19 cellular contexts compared by ENCODE assay signal in the genomic region with DNA sequence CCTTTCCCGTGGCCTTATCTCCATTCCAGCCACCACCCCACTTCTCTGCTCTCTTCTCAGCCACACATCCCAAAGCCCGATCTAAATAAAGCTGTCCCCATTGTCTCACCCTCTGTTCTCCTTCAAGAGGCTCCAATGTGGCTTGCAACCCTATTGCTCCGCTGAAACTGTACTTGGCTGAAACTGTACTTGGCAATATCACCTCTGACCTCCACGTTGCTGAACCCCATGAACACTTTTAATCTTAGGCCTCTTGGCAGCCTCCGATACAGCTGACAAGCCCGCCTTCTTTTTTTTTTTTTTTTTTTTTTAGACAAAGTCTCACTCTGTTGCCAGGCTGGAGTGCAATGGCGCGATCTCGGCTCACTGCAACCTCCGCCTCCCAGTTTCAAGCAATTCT. TPM values are rescaled to one million over a fixed set of nuclear protein-coding genes. Genes with fewer than 3 reads are reported as not detected.
DNase-seq lines count a peak whose midpoint lies in the region; ATAC-seq lines count a peak whose summit lies in the region.
"Had no signal": no experiment of that assay in that cellular context is flagged by ENCODE, and none has a peak within 500 bp of the region (broad histone marks: within the 10 kb centered on the region; RNA-seq: fewer than 3 reads in every experiment).

No MANE protein-coding gene starts in this region.

- H3K4me3 ChIP-seq in trophoblast cell (ENCODE audit: low read depth, low read length), result no peak overlapping the region
- H3K4me3 ChIP-seq: GM12878 had no signal

- H3K27me3 Mint-ChIP-seq in activated naive CD4-positive, alpha-beta T cell treated with anti-CD3 and anti-CD28 coated beads, Interleukin-2, amount 10 ng/mL, durations not matched to agents 7 days and 5 days, result no peaks in the 10 kb centered on the region
- no peaks in the 10 kb centered on the region for H3K27me3 Mint-ChIP-seq in activated T-helper 17 cell treated with anti-CD3 and anti-CD28 coated beads, Interleukin-2, amount 50 U/mL, for 72 hours
- no peaks in the 10 kb centered on the region for H3K27me3 Mint-ChIP-seq in activated naive CD8-positive, alpha-beta T cell treated with anti-CD3 and anti-CD28 coated beads, Interleukin-2, amount 50 U/mL, for 24 hours

- ATAC-seq in activated naive CD4-positive, alpha-beta T cell treated with anti-CD3 and anti-CD28 coated beads, Interleukin-2, amount 50 U/mL, for 72 hours, result no peak
- no peak for ATAC-seq in activated T-helper 17 cell treated with anti-CD3 and anti-CD28 coated beads, Interleukin-2, amount 50 U/mL, for 72 hours (replicated peaks)
- ATAC-seq in left lobe of liver, result peak; percentile 45
- no peak for ATAC-seq in activated naive CD8-positive, alpha-beta T cell treated with anti-CD3 and anti-CD28 coated beads, Interleukin-2, amount 50 U/mL, for 24 hours
- no peak for ATAC-seq in HG03460 (IDR thresholded peaks at IDR 0.05; ENCODE audit: unreplicated experiment)
- ATAC-seq: GM12878 had no signal

- peaks cover 5% of the 10 kb centered on the region for H3K79me1 ChIP-seq in trophoblast cell (ENCODE audit: low read length)

- peak overlapping the region; percentile 15 for H4K91ac ChIP-seq in trophoblast cell (ENCODE audit: low read depth, low read length)

- peak overlapping the region; percentile 11 for H3K4me2 ChIP-seq in trophoblast cell (ENCODE audit: low read length)

- peak overlapping the region; percentile 64 for H3K27ac ChIP-seq in trophoblast cell (ENCODE audit: low read depth, low read length)

- H3K79me2 ChIP-seq in trophoblast cell (ENCODE audit: control insufficient read depth, insufficient read depth, low read length, poor library complexity), result no peaks in the 10 kb centered on the region

- no peak overlapping the region for H2AK5ac ChIP-seq in trophoblast cell (ENCODE audit: low read length)

- peak overlapping the region; percentile 59 to 85 for H3K27ac Mint-ChIP-seq in activated naive CD4-positive, alpha-beta T cell treated with anti-CD3 and anti-CD28 coated beads, Interleukin-2, amount 50 U/mL, for 72 hours
- no peak overlapping the region for H3K27ac Mint-ChIP-seq in activated naive CD4-positive, alpha-beta T cell treated with anti-CD3 and anti-CD28 coated beads, Interleukin-2, amount 10 ng/mL, durations not matched to agents 7 days and 5 days
- peak overlapping the region; percentile 22 for H3K27ac Mint-ChIP-seq in activated T-helper 17 cell treated with anti-CD3 and anti-CD28 coated beads, Interleukin-2, amount 50 U/mL, for 72 hours
- no peak overlapping the region for H3K27ac Mint-ChIP-seq in activated naive CD8-positive, alpha-beta T cell treated with anti-CD3 and anti-CD28 coated beads, Interleukin-2, amount 50 U/mL, for 24 hours

- peaks cover 17 to 22% of the 10 kb centered on the region in 2 experiments for H3K4me1 ChIP-seq in trophoblast cell (ENCODE audit: control insufficient read depth in 1 of 2, insufficient read depth in 2 of 2, low read length in 2 of 2)

- no peaks in the 10 kb centered on the region for H3K9me3 Mint-ChIP-seq in activated naive CD4-positive, alpha-beta T cell treated with anti-CD3 and anti-CD28 coated beads, Interleukin-2, amount 50 U/mL, for 72 hours
- no peaks in the 10 kb centered on the region for H3K9me3 Mint-ChIP-seq in activated naive CD4-positive, alpha-beta T cell treated with anti-CD3 and anti-CD28 coated beads, Interleukin-2, amount 10 ng/mL, durations not matched to agents 7 days and 5 days
- no peaks in the 10 kb centered on the region for H3K9me3 Mint-ChIP-seq in activated T-helper 17 cell treated with anti-CD3 and anti-CD28 coated beads, Interleukin-2, amount 50 U/mL, for 72 hours
- no peaks in the 10 kb centered on the region for H3K9me3 Mint-ChIP-seq in activated naive CD8-positive, alpha-beta T cell treated with anti-CD3 and anti-CD28 coated beads, Interleukin-2, amount 50 U/mL, for 24 hours

- no CpG with 5 or more reads among the region's 10 CpGs for WGBS in trophoblast cell (ENCODE audit: extremely low coverage, insufficient coverage, insufficient read length)

- H4K8ac ChIP-seq in trophoblast cell (ENCODE audit: low read depth, low read length), result no peak overlapping the region

- H3K23ac ChIP-seq in trophoblast cell (ENCODE audit: low read length), result no peak overlapping the region

- CTCF ChIA-PET in activated naive CD4-positive, alpha-beta T cell treated with anti-CD3 and anti-CD28 coated beads, Interleukin-2, amount 10 ng/mL, durations not matched to agents 7 days and 5 days (lab: Charles Lee), result no interaction called here

- no peak overlapping the region for H2BK120ac ChIP-seq in trophoblast cell (ENCODE audit: insufficient read depth, low read length, poor library complexity)

- H3K14ac ChIP-seq in trophoblast cell (ENCODE audit: low read length), result no peak overlapping the region

- no peak overlapping the region for H2AFZ ChIP-seq in trophoblast cell (ENCODE audit: insufficient read depth, low read length, poor library complexity)

- no peak overlapping the region for H3K4me3 Mint-ChIP-seq in activated naive CD4-positive, alpha-beta T cell treated with anti-CD3 and anti-CD28 coated beads, Interleukin-2, amount 10 ng/mL, durations not matched to agents 7 days and 5 days
- no peak overlapping the region for H3K4me3 Mint-ChIP-seq in activated T-helper 17 cell treated with anti-CD3 and anti-CD28 coated beads, Interleukin-2, amount 50 U/mL, for 72 hours
- no peak overlapping the region for H3K4me3 Mint-ChIP-seq in activated naive CD8-positive, alpha-beta T cell treated with anti-CD3 and anti-CD28 coated beads, Interleukin-2, amount 50 U/mL, for 24 hours

- no peak overlapping the region for H2BK12ac ChIP-seq in trophoblast cell (ENCODE audit: low read length)

- H3K9me3 ChIP-seq in trophoblast cell (ENCODE audit: insufficient read depth, low read depth, low read length), result no peaks in the 10 kb centered on the region

- H4K12ac ChIP-seq in trophoblast cell (ENCODE audit: low read depth, low read length), result no peak overlapping the region

- peaks cover 12 to 22% of the 10 kb centered on the region in 2 donors for H3K36me3 Mint-ChIP-seq in activated naive CD4-positive, alpha-beta T cell treated with anti-CD3 and anti-CD28 coated beads, Interleukin-2, amount 50 U/mL, for 72 hours
- peaks cover 32% of the 10 kb centered on the region for H3K36me3 Mint-ChIP-seq in activated naive CD4-positive, alpha-beta T cell treated with anti-CD3 and anti-CD28 coated beads, Interleukin-2, amount 10 ng/mL, durations not matched to agents 7 days and 5 days
- peaks cover 95% of the 10 kb centered on the region for H3K36me3 Mint-ChIP-seq in activated T-helper 17 cell treated with anti-CD3 and anti-CD28 coated beads, Interleukin-2, amount 50 U/mL, for 72 hours (ENCODE audit: low read depth)
- peaks cover 71% of the 10 kb centered on the region for H3K36me3 Mint-ChIP-seq in activated naive CD8-positive, alpha-beta T cell treated with anti-CD3 and anti-CD28 coated beads, Interleukin-2, amount 50 U/mL, for 24 hours (ENCODE audit: low read depth)

- H3K36me3 ChIP-seq in trophoblast cell (ENCODE audit: control insufficient read depth in 1 of 2, insufficient read depth in 2 of 2, low read length in 2 of 2), result peaks cover 10 to 19% of the 10 kb centered on the region in 2 experiments

- H3K27me3 ChIP-seq in trophoblast cell (ENCODE audit: insufficient read depth, low read length), result no peaks in the 10 kb centered on the region

- no peak overlapping the region for H3K4ac ChIP-seq in trophoblast cell (ENCODE audit: low read depth, low read length)

- H3K18ac ChIP-seq in trophoblast cell (ENCODE audit: low read length), result no peak overlapping the region

- no peak overlapping the region for H2BK5ac ChIP-seq in trophoblast cell (ENCODE audit: low read depth, low read length, poor library complexity)

- no peak overlapping the region for H3K9ac ChIP-seq in trophoblast cell (ENCODE audit: low read length)

- H3K4me1 Mint-ChIP-seq in activated naive CD4-positive, alpha-beta T cell treated with anti-CD3 and anti-CD28 coated beads, Interleukin-2, amount 10 ng/mL, durations not matched to agents 7 days and 5 days, result no peaks in the 10 kb centered on the region
- H3K4me1 Mint-ChIP-seq in activated T-helper 17 cell treated with anti-CD3 and anti-CD28 coated beads, Interleukin-2, amount 50 U/mL, for 72 hours, result peaks cover 3% of the 10 kb centered on the region
- H3K4me1 Mint-ChIP-seq in activated naive CD8-positive, alpha-beta T cell treated with anti-CD3 and anti-CD28 coated beads, Interleukin-2, amount 50 U/mL, for 24 hours, result no peaks in the 10 kb centered on the region

- DNase-seq in activated naive CD4-positive, alpha-beta T cell treated with anti-CD3 and anti-CD28 coated beads, Interleukin-2, amount 50 U/mL, for 72 hours (ENCODE audit: low spot score in 2 of 2), result no peak
- no peak for DNase-seq in activated naive CD4-positive, alpha-beta T cell treated with anti-CD3 and anti-CD28 coated beads, Interleukin-2, amount 10 ng/mL, durations not matched to agents 7 days and 5 days
- DNase-seq in left lobe of liver (ENCODE audit: low spot score), result no peak
- DNase-seq in trophoblast cell, result no peak
- DNase-seq in activated naive CD8-positive, alpha-beta T cell treated with anti-CD3 and anti-CD28 coated beads, Interleukin-2, amount 50 U/mL, for 24 hours, result no peak
- DNase-seq: AML-193; Calu3; DMS79; KG1; NCI-H1092 treated with DMSO at 0.1 percent for 48 hours; NCI-H1694; NCI-H345; NCI-H69; NK-92 treated with Interleukin-12 subunit alpha and Interleukin-12 subunit beta, amount 100 ng/mL, for 24 hours; OCI-M1; RPMI8226 had no signal

RNA-seq across cellular contexts. Expression of gene DCTD, which starts 12.1 kb away (rescaled TPM):
- total RNA-seq in activated naive CD4-positive, alpha-beta T cell treated with anti-CD3 and anti-CD28 coated beads, Interleukin-2, amount 50 U/mL, for 72 hours, result 100 to 1,000 TPM in 1 of 2 donors, 10 to 100 TPM in 1; 90.6 to 109 TPM
- 100 to 1,000 TPM in 1 of 2 donors, 10 to 100 TPM in 1; 81.0 to 125 TPM for total RNA-seq in activated T-helper 17 cell treated with anti-CD3 and anti-CD28 coated beads, Interleukin-2, amount 50 U/mL, for 72 hours
- total RNA-seq in left lobe of liver, result 56.9 TPM
- 70.6 and 71.2 TPM in 2 replicates for polyA plus RNA-seq in trophoblast cell (2013)

Comparison
In these comparisons a context has a peak if more than half of its experiments do, and no peak if none do; other contexts are left out.
1. H3K27ac Mint-ChIP-seq: peak in activated naive CD4-positive, alpha-beta T cell treated with anti-CD3 and anti-CD28 coated beads, Interleukin-2, amount 50 U/mL, for 72 hours (2 of 2) and activated T-helper 17 cell treated with anti-CD3 and anti-CD28 coated beads, Interleukin-2, amount 50 U/mL, for 72 hours (single experiment); none in activated naive CD4-positive, alpha-beta T cell treated with anti-CD3 and anti-CD28 coated beads, Interleukin-2, amount 10 ng/mL, durations not matched to agents 7 days and 5 days (single experiment) and activated naive CD8-positive, alpha-beta T cell treated with anti-CD3 and anti-CD28 coated beads, Interleukin-2, amount 50 U/mL, for 24 hours (single experiment).